ENCODE assay signal across 1 cellular context in the genomic region with DNA sequence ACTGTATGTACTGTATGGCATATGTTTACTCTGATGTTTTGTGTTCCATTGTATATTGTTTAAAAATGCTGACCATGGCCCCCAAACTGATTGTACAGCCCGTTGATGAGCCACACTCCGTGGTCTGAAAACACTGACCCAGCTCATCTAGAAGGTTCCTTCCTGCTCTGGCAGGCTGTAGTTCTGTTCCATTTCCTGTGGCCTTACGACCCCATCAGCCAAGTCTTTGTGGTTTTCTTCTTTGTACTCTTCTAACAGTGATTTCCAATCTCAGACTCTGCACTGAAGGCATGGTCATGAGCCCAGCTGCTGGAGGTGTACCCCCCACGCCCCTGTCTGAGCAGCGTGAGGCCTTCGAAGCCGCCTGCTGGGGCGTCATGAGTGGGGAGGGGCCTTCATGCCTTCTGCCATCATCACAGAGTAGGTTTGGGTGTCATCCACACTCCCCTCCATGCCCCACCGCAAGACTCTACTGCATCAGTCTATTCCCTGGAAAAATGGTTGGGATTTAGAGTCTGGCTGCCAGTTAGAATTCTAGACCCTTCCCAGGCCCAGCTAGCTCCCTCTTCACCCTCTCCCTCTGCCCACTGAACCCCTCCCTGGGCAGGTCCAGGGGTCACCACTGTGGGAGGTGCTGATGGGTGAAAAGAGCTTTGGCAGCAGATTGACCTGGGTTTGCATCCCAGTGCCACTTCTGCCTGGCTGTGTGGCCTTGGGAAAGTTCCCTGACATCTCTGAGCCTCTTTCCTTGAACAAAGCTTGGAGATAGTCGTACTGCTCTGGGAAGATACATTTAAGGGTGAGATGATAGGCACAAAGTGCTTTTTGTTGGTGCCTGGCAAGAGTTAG.
TF ChIP-seq lines count a peak whose summit lies in the region.

No MANE protein-coding gene starts in this region.

TF ChIP-seq in SK-N-SH treated with all-trans-retinoic acid at 6 μM for 48 hours, 23 proteins besides CTCF, POLR2A, EP300 and RAD21 (continued from another document):
- no peak for TF ChIP-seq RARB (CRISPR knock-in tag; IDR thresholded peaks at IDR 0.05)
- TF ChIP-seq TOX (CRISPR knock-in tag; IDR thresholded peaks at IDR 0.05; ENCODE audit: borderline replicate concordance): no peak
- TF ChIP-seq, protein P1, sequence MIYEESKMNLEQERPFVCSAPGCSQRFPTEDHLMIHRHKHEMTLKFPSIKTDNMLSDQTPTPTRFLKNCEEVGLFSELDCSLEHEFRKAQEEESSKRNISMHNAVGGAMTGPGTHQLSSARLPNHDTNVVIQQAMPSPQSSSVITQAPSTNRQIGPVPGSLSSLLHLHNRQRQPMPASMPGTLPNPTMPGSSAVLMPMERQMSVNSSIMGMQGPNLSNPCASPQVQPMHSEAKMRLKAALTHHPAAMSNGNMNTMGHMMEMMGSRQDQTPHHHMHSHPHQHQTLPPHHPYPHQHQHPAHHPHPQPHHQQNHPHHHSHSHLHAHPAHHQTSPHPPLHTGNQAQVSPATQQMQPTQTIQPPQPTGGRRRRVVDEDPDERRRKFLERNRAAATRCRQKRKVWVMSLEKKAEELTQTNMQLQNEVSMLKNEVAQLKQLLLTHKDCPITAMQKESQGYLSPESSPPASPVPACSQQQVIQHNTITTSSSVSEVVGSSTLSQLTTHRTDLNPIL (CRISPR knock-in tag; IDR thresholded peaks at IDR 0.05; ENCODE audit: low read depth): no peak
- TF ChIP-seq, protein P2, sequence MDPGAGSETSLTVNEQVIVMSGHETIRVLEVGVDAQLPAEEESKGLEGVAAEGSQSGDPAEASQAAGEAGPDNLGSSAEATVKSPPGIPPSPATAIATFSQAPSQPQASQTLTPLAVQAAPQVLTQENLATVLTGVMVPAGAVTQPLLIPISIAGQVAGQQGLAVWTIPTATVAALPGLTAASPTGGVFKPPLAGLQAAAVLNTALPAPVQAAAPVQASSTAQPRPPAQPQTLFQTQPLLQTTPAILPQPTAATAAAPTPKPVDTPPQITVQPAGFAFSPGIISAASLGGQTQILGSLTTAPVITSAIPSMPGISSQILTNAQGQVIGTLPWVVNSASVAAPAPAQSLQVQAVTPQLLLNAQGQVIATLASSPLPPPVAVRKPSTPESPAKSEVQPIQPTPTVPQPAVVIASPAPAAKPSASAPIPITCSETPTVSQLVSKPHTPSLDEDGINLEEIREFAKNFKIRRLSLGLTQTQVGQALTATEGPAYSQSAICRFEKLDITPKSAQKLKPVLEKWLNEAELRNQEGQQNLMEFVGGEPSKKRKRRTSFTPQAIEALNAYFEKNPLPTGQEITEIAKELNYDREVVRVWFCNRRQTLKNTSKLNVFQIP (CRISPR knock-in tag; IDR thresholded peaks at IDR 0.05; ENCODE audit: borderline replicate concordance, low read depth): no peak
- no peak for TF ChIP-seq ZNF565 (CRISPR knock-in tag; conservative IDR thresholded peaks at IDR 0.05; ENCODE audit: low read depth)
TF ChIP-seq in SK-N-SH treated with all-trans-retinoic acid at 6 μM for 48 hours: peak in this region for 0.
